Comparison of ENCODE assay signal across 12 cellular contexts in genomic region chr19:42553292-42554045, GRCh38.
DNase-seq lines count a peak whose midpoint lies in the region; ATAC-seq and TF ChIP-seq lines count a peak whose summit lies in the region.
"Had no signal": no experiment of that assay in that cellular context is flagged by ENCODE, and none has a peak within 500 bp of the region (broad histone marks: within the 10 kb centered on the region; RNA-seq: fewer than 3 reads in every experiment).

No MANE protein-coding gene starts in this region.

- peaks cover 53 to 56% of the 10 kb centered on the region in 2 experiments for H3K4me1 ChIP-seq in neutrophil (ENCODE audit: control insufficient read depth in 1 of 2, insufficient read depth in 1 of 2, low read depth in 1 of 2, low read length in 1 of 2)
- H3K4me1 ChIP-seq: SJSA1 had no signal

- H3K4me3 ChIP-seq in NB4 (ENCODE audit: low read depth, low read length) (no peak overlapping the region), neutrophil (ENCODE audit: low read depth in 1 of 2, low read length in 1 of 2) (peak overlapping the region; percentile 35 to 58)
- H3K4me3 ChIP-seq: coronary artery, SJSA1 had no signal

- H3K36me3 ChIP-seq in neutrophil = no peaks in the 10 kb centered on the region
- H3K36me3 ChIP-seq: SJSA1 had no signal

- TF ChIP-seq POLR2A in NB4 (IDR thresholded peaks at IDR 0.05; ENCODE audit: extremely low read depth, insufficient read length) = no peak
- TF ChIP-seq POLR2A in erythroblast (IDR thresholded peaks at IDR 0.05; ENCODE audit: low read length) = no peak

- DNase-seq in COLO829 (ENCODE audit: low spot score) (peak; percentile 17), NB4 (ENCODE audit: low read depth) (peak; percentile 68), fibroblast of gingiva (ENCODE audit: low read depth) (peak; percentile 71), NCI-H1694 (lab: John Stamatoyannopoulos, UW) (no peak), erythroblast (lab: John Stamatoyannopoulos, UW) (no peak), cerebellar cortex (ENCODE audit: low spot score) (no peak)
- DNase-seq: DMS79, NCI-H1092 had no signal

- TF ChIP-seq CTCF in NB4 (IDR thresholded peaks at IDR 0.05; ENCODE audit: low read depth, low read length) (no peak), neutrophil (IDR thresholded peaks at IDR 0.05) (no peak)

- no peak for ATAC-seq in HG02885 (IDR thresholded peaks at IDR 0.05; ENCODE audit: poor library complexity, unreplicated experiment)

- H3K27me3 ChIP-seq in neutrophil = no peaks in the 10 kb centered on the region

- no peaks in the 10 kb centered on the region for H3K9me3 ChIP-seq in neutrophil
- H3K9me3 ChIP-seq: SJSA1 had no signal

- peak overlapping the region; percentile 81 for H3K27ac ChIP-seq in neutrophil
- H3K27ac ChIP-seq: coronary artery, SJSA1 had no signal

Comparison
In these comparisons a context has a peak if more than half of its experiments do, and no peak if none do; other contexts are left out.
1. DNase-seq: peak in COLO829 (single experiment), NB4 (single experiment) and fibroblast of gingiva (single experiment); none in NCI-H1694 (single experiment), erythroblast (0 of 2) and cerebellar cortex (single experiment).